In genomic region chr12:124514996-124515932, GRCh38 we compare ENCODE assay signal across 1 cellular context.
TF ChIP-seq lines count a peak whose summit lies in the region.

No MANE protein-coding gene starts in this region.

TF ChIP-seq in SK-N-SH treated with all-trans-retinoic acid at 6 μM for 48 hours, 23 proteins besides CTCF, POLR2A, EP300 and RAD21 (continued from another document):
- TF ChIP-seq TSHZ2 (CRISPR knock-in tag; IDR thresholded peaks at IDR 0.05) (no peak), ESRRG (CRISPR knock-in tag; IDR thresholded peaks at IDR 0.05) (no peak), RARB (CRISPR knock-in tag; IDR thresholded peaks at IDR 0.05) (no peak), ARNTL (CRISPR knock-in tag; IDR thresholded peaks at IDR 0.05; ENCODE audit: borderline replicate concordance, low read depth) (no peak), TOX (CRISPR knock-in tag; IDR thresholded peaks at IDR 0.05; ENCODE audit: borderline replicate concordance) (no peak), CSRNP3 (CRISPR knock-in tag; IDR thresholded peaks at IDR 0.05) (no peak), ZFP3 (CRISPR knock-in tag; IDR thresholded peaks at IDR 0.05) (no peak), PATZ1 (CRISPR knock-in tag; IDR thresholded peaks at IDR 0.05; ENCODE audit: borderline replicate concordance) (no peak), ISL1 (CRISPR knock-in tag; IDR thresholded peaks at IDR 0.05) (no peak), CSDC2 (CRISPR knock-in tag; IDR thresholded peaks at IDR 0.05) (no peak), SNAI2 (CRISPR knock-in tag; IDR thresholded peaks at IDR 0.05) (no peak), ZNF70 (CRISPR knock-in tag; IDR thresholded peaks at IDR 0.05) (no peak), BACH2 (CRISPR knock-in tag; IDR thresholded peaks at IDR 0.05; ENCODE audit: borderline replicate concordance) (no peak)
TF ChIP-seq in SK-N-SH treated with all-trans-retinoic acid at 6 μM for 48 hours: peak in this region for 0.
